16 cellular contexts compared by ENCODE assay signal in the genomic region with DNA sequence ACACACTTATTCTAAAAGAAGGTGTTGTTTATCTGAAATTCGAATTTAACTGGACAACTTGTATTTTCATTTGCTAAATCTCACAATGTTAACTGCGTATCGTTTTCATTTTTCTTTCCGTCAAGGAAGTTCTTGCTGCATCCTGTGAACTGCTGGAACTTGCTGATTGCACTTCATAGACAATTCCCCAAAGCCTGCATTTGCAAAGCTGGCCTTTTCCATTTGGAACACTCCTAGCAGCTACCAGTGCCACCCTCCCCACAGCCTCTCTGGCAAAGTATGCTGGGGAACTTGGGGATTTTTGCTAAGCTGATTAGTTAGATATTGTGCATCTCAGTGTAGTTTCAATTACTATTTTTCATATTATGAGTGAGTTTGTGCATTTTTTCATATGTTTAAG. TPM values are rescaled to one million over a fixed set of nuclear protein-coding genes. Genes with fewer than 3 reads are reported as not detected.
A peak's percentile ranks its signal among the peaks of the same experiment; 100 is the strongest.
DNase-seq lines count a peak whose midpoint lies in the region; ATAC-seq, FAIRE-seq and TF ChIP-seq lines count a peak whose summit lies in the region.
"Had no signal": no experiment of that assay in that cellular context is flagged by ENCODE, and none has a peak within 500 bp of the region (broad histone marks: within the 10 kb centered on the region; RNA-seq: fewer than 3 reads in every experiment).

No MANE protein-coding gene starts in this region.

- peaks cover 21% of the 10 kb centered on the region for H3K9me3 Mint-ChIP-seq in stimulated activated memory B cell treated with anti-CD40 and anti-IgM and Interleukin-4, amounts not matched to agents 10 μg/mL and 1 μg/mL and 100 μg/mL, for 72 hours

- H3K9ac ChIP-seq in HepG2 (ENCODE audit: insufficient read depth, low read depth, low read length) (no peak overlapping the region), mucosa of rectum (ENCODE audit: low read depth in 1 of 2, low read length in 2 of 2) (peak overlapping the region in 1 of 2 donors; percentile 2)

- 55% methylated on average over 4 of the region's 4 CpGs for WGBS in right lobe of liver (ENCODE audit: insufficient coverage, low coverage, low lambda C conversion rate, missing lambda C conversion rate)
- whole genome bisulfite sequencing in HepG2 (ENCODE audit: low lambda C conversion rate): 68% methylated on average over 4 of the region's 4 CpGs
- WGBS in right cardiac atrium: 55% methylated on average over 4 of the region's 4 CpGs

- H3K27ac ChIP-seq in right lobe of liver (no peak overlapping the region), HepG2 (ENCODE audit: extremely low read length, insufficient read depth, low read length) (no peak overlapping the region), right cardiac atrium (ENCODE audit: low read length) (no peak overlapping the region), mucosa of rectum (ENCODE audit: low read depth in 2 of 2, low read length in 2 of 2) (peak overlapping the region; percentile 1 to 69), upper lobe of right lung (peak overlapping the region; percentile 28), uterus (no peak overlapping the region)
- H3K27ac ChIP-seq: RWPE1, SJCRH30 had no signal

- H4K20me1 ChIP-seq in HepG2 (ENCODE audit: insufficient read depth, low read length): no peaks in the 10 kb centered on the region

- no peak overlapping the region for H3K4me3 Mint-ChIP-seq in stimulated activated memory B cell treated with anti-CD40 and anti-IgM and Interleukin-4, amounts not matched to agents 10 μg/mL and 1 μg/mL and 100 μg/mL, for 72 hours

- TF ChIP-seq RAD21 in HepG2 (CRISPR knock-in tag; IDR thresholded peaks at IDR 0.05): no peak

- FAIRE-seq in HepG2 (lab: Jason Lieb, UNC): no peak

- no peaks in the 10 kb centered on the region for H3K36me3 ChIP-seq in right lobe of liver
- H3K36me3 ChIP-seq in HepG2 (replicated peaks in 1 of 2; ENCODE audit: control insufficient read depth in 1 of 2, insufficient read depth in 2 of 2, low read length in 2 of 2): no peaks in the 10 kb centered on the region
- H3K36me3 ChIP-seq in mucosa of rectum (ENCODE audit: control insufficient read depth in 2 of 2, insufficient read depth in 2 of 2, low read length in 2 of 2): no peaks in the 10 kb centered on the region
- no peaks in the 10 kb centered on the region for H3K36me3 ChIP-seq in upper lobe of right lung
- H3K36me3 ChIP-seq in uterus: no peaks in the 10 kb centered on the region
- H3K36me3 ChIP-seq: SJCRH30 had no signal

- H3K27me3 ChIP-seq in right lobe of liver: no peaks in the 10 kb centered on the region
- no peaks in the 10 kb centered on the region for H3K27me3 ChIP-seq in HepG2 (ENCODE audit: control insufficient read depth in 1 of 2, insufficient read depth in 2 of 2, low read length in 2 of 2)
- H3K27me3 ChIP-seq in right cardiac atrium (ENCODE audit: control insufficient read depth, insufficient read depth): no peaks in the 10 kb centered on the region
- H3K27me3 ChIP-seq in mucosa of rectum (ENCODE audit: control insufficient read depth in 2 of 2, insufficient read depth in 2 of 2, low read length in 2 of 2): no peaks in the 10 kb centered on the region
- H3K27me3 ChIP-seq in upper lobe of right lung: no peaks in the 10 kb centered on the region
- H3K27me3 ChIP-seq in uterus: no peaks in the 10 kb centered on the region
- H3K27me3 ChIP-seq: SJCRH30 had no signal

- H3K79me2 ChIP-seq in HepG2 (ENCODE audit: insufficient read depth, low read length): no peaks in the 10 kb centered on the region

- H3K4me2 ChIP-seq in HepG2 (ENCODE audit: low read depth, low read length): no peak overlapping the region

- POLR2A ChIA-PET in HepG2 (lab: Yijun Ruan, JAX): interaction anchor here (1.4 kb wide), 1 partner anchor 20 kb away, joined by 3 read pairs; a partner anchor contains a TSS

- H3K4me3 ChIP-seq in right lobe of liver (no peak overlapping the region), HepG2 (replicated peaks in 1 of 3; ENCODE audit: insufficient read depth in 1 of 3, low read depth in 2 of 3, low read length in 3 of 3) (no peak overlapping the region), right cardiac atrium (ENCODE audit: low read length) (no peak overlapping the region), mucosa of rectum (ENCODE audit: low read length in 2 of 2) (peak overlapping the region in 1 of 2 donors; percentile 22), upper lobe of right lung (no peak overlapping the region), uterus (no peak overlapping the region)
- H3K4me3 ChIP-seq: SJCRH30 had no signal

- no peak for DNase-seq in right lobe of liver
- no peak for DNase-seq in HepG2 (ENCODE audit: low spot score)
- no peak for DNase-seq in right cardiac atrium
- DNase-seq in upper lobe of right lung: no peak
- no peak for DNase-seq in DMS114 treated with DMSO at 0.1 percent for 48 hours (lab: John Stamatoyannopoulos, UW; ENCODE audit: unreplicated experiment)
- no peak for DNase-seq in uterus
- DNase-seq: DMS79 treated with DMSO at 0.1 percent for 48 hours, Karpas-422, MV-4-11, NCI-H187, NCI-H446 treated with DMSO at 0.1 percent for 48 hours, SJCRH30 had no signal

- CTCF ChIA-PET in HepG2 (lab: Yijun Ruan, JAX; ENCODE audit: low intra/inter-chr PET ratio, low total read pairs): no interaction called here

- H3K27ac Mint-ChIP-seq in stimulated activated memory B cell treated with anti-CD40 and anti-IgM and Interleukin-4, amounts not matched to agents 10 μg/mL and 1 μg/mL and 100 μg/mL, for 72 hours: no peak overlapping the region
- H3K27ac Mint-ChIP-seq: CD4-positive, CD25-positive, alpha-beta regulatory T cell had no signal

- peak; percentile 28 to 62 (median 47) for ATAC-seq in right lobe of liver
- ATAC-seq in HepG2: no peak
- ATAC-seq in right cardiac atrium: peak; percentile 65 to 88
- no peak for ATAC-seq in upper lobe of right lung
- no peak for ATAC-seq in stimulated activated memory B cell treated with anti-CD40 and anti-IgM and Interleukin-4, amounts not matched to agents 10 μg/mL and 1 μg/mL and 100 μg/mL, for 72 hours

- TF ChIP-seq EP300 in HepG2 (IDR thresholded peaks at IDR 0.05; ENCODE audit: low read depth in 2 of 2, low read length in 2 of 2) (no peak), HepG2 (CRISPR knock-in tag; IDR thresholded peaks at IDR 0.05; ENCODE audit: borderline replicate concordance) (no peak)

- no peaks in the 10 kb centered on the region for H3K4me1 Mint-ChIP-seq in stimulated activated memory B cell treated with anti-CD40 and anti-IgM and Interleukin-4, amounts not matched to agents 10 μg/mL and 1 μg/mL and 100 μg/mL, for 72 hours

- TF ChIP-seq POLR2A in right lobe of liver (IDR thresholded peaks at IDR 0.05) (no peak), HepG2 (IDR thresholded peaks at IDR 0.05; ENCODE audit: insufficient read depth in 1 of 2, low read depth in 2 of 2, low read length in 2 of 2) (no peak), uterus (IDR thresholded peaks at IDR 0.05) (no peak)

- H2AFZ ChIP-seq in HepG2 (ENCODE audit: low read length): no peak overlapping the region

- H3K4me1 ChIP-seq in right lobe of liver (no peaks in the 10 kb centered on the region), HepG2 (ENCODE audit: insufficient read depth, low read length) (peaks cover 49% of the 10 kb centered on the region), right cardiac atrium (ENCODE audit: control insufficient read depth, insufficient read depth, low read length) (no peaks in the 10 kb centered on the region), mucosa of rectum (ENCODE audit: control insufficient read depth in 2 of 2, insufficient read depth in 2 of 2, low read length in 2 of 2) (peaks cover 0 to 16% of the 10 kb centered on the region in 2 donors), upper lobe of right lung (no peaks in the 10 kb centered on the region), uterus (no peaks in the 10 kb centered on the region)
- H3K4me1 ChIP-seq: SJCRH30 had no signal

- peaks cover 28% of the 10 kb centered on the region for H3K27me3 Mint-ChIP-seq in stimulated activated memory B cell treated with anti-CD40 and anti-IgM and Interleukin-4, amounts not matched to agents 10 μg/mL and 1 μg/mL and 100 μg/mL, for 72 hours

- H3K36me3 Mint-ChIP-seq in stimulated activated memory B cell treated with anti-CD40 and anti-IgM and Interleukin-4, amounts not matched to agents 10 μg/mL and 1 μg/mL and 100 μg/mL, for 72 hours: no peaks in the 10 kb centered on the region
- H3K36me3 Mint-ChIP-seq: CD4-positive, CD25-positive, alpha-beta regulatory T cell had no signal

- intact Hi-C loops in right lobe of liver (cut with DNase I): no loop called here
- intact Hi-C loops in HepG2 (cut with micrococcal nuclease; ENCODE audit: unreplicated experiment): no loop called here
- intact Hi-C loops in right cardiac atrium (cut with DNase I): no loop called here
- intact Hi-C loops in upper lobe of right lung (cut with DNase I): no loop called here
- intact Hi-C loops in uterus (cut with DNase I; ENCODE audit: low total_unique reads): no loop called here

- no TSS peak for BruUV-seq in HepG2 (replicated peaks; lab: Mats Ljungman, UMichigan)

- in situ Hi-C loops in HepG2 (cut with HindIII; ENCODE audit: extremely low pct_ligation_motif_present, low pct_unique_long_range_greater_than_20kb): no loop called here

- TF ChIP-seq CTCF in right lobe of liver (IDR thresholded peaks at IDR 0.05): no peak
- TF ChIP-seq CTCF in HepG2 (CRISPR knock-in tag; IDR thresholded peaks at IDR 0.05): no peak
- no peak for TF ChIP-seq CTCF in upper lobe of right lung (IDR thresholded peaks at IDR 0.05)
- TF ChIP-seq CTCF in uterus (IDR thresholded peaks at IDR 0.05): no peak

- H3K9me3 ChIP-seq in right lobe of liver: no peaks in the 10 kb centered on the region
- peaks cover 34% of the 10 kb centered on the region for H3K9me3 ChIP-seq in HepG2 (ENCODE audit: low read length)
- H3K9me3 ChIP-seq in right cardiac atrium (ENCODE audit: control insufficient read depth, low read length): no peaks in the 10 kb centered on the region
- peaks cover 0 to 3% of the 10 kb centered on the region in 2 donors for H3K9me3 ChIP-seq in mucosa of rectum (ENCODE audit: control insufficient read depth in 2 of 2, low read length in 2 of 2)
- no peaks in the 10 kb centered on the region for H3K9me3 ChIP-seq in upper lobe of right lung
- no peaks in the 10 kb centered on the region for H3K9me3 ChIP-seq in uterus
- H3K9me3 ChIP-seq: SJCRH30 had no signal

RNA-seq across cellular contexts. Expression of a gene that starts 20.4 kb away (rescaled TPM):
- total RNA-seq in right lobe of liver (10 to 100 TPM; 19.9 to 35.6 (median 32.0) TPM), HepG2 (2016; rRNA removed; fragmentation: Illumina TruSeq; extraction: Trizol) (27.2 and 47.1 TPM in 2 replicates), right cardiac atrium (10 to 100 TPM; 44.2 to 63.0 (median 47.3) TPM), upper lobe of right lung (122 TPM), uterus (100 to 1,000 TPM in 3 of 4 donors, 10 to 100 TPM in 1; 91.5 to 162 (median 135) TPM)
- total RNA-seq in HepG2 (2016; cell fraction: cytosol; rRNA removed; fragmentation: Illumina TruSeq; extraction: Trizol; ENCODE audit: low read depth): 11.8 and 17.4 TPM in 2 replicates
- 25.5 and 51.3 TPM in 2 replicates for total RNA-seq in HepG2 (2016; cell fraction: insoluble cytoplasmic fraction; rRNA removed; fragmentation: Illumina TruSeq; extraction: Trizol)
- total RNA-seq in HepG2 (2016; cell fraction: membrane; rRNA removed; fragmentation: Illumina TruSeq; extraction: Trizol): 9.4 and 9.9 TPM in 2 replicates
- 100 and 117 TPM in 2 replicates for total RNA-seq in HepG2 (2016; cell fraction: nucleus; rRNA removed; fragmentation: Illumina TruSeq; extraction: Trizol)
- polyA plus RNA-seq in HepG2 (2011; rRNA removed) (70.6 and 81.6 TPM in 2 replicates), right cardiac atrium (49.9 TPM)
- 10.8 and 12.2 TPM in 2 replicates for polyA plus RNA-seq in HepG2 (2011; cell fraction: cytosol; rRNA removed)
- polyA plus RNA-seq in HepG2 (2011; cell fraction: nucleus; rRNA removed): 336 and 397 TPM in 2 replicates
- polyA plus RNA-seq in HepG2 (2012): 62.3 and 76.1 TPM in 2 replicates
- polyA plus RNA-seq in HepG2 (2016; cell fraction: cytosol; fragmentation: Illumina TruSeq; extraction: Trizol; ENCODE audit: low read depth): 1.0 and 1.9 TPM in 2 replicates
- polyA plus RNA-seq in HepG2 (2016; cell fraction: insoluble cytoplasmic fraction; fragmentation: Illumina TruSeq; extraction: Trizol; ENCODE audit: low read depth): 50.3 and 50.9 TPM in 2 replicates
- 3.7 and 3.8 TPM in 2 replicates for polyA plus RNA-seq in HepG2 (2016; cell fraction: membrane; fragmentation: Illumina TruSeq; extraction: Trizol; ENCODE audit: low read depth)
- polyA plus RNA-seq in HepG2 (2016; cell fraction: nucleus; fragmentation: Illumina TruSeq; extraction: Trizol; ENCODE audit: insufficient read depth, low read depth): 268 and 280 TPM in 2 replicates
- 8.6 and 10.0 TPM in 2 replicates for polyA minus RNA-seq in HepG2 (2011; rRNA and poly(A)+ RNA removed; ENCODE audit: low replicate concordance)
- 4.7 and 5.7 TPM in 2 replicates for polyA minus RNA-seq in HepG2 (2011; cell fraction: cytosol; rRNA and poly(A)+ RNA removed)
- polyA minus RNA-seq in HepG2 (2011; cell fraction: nucleus; rRNA and poly(A)+ RNA removed): 125 and 143 TPM in 2 replicates

RNA-seq across cellular contexts. Expression of a gene that starts 52.9 kb away (rescaled TPM):
- total RNA-seq in right lobe of liver: 1 to 10 TPM; 2.3 to 9.8 (median 3.9) TPM
- 0.07 and 0.20 TPM in 2 replicates for total RNA-seq in HepG2 (2016; rRNA removed; fragmentation: Illumina TruSeq; extraction: Trizol)
- not detected in 2 replicates for total RNA-seq in HepG2 (2016; cell fraction: cytosol; rRNA removed; fragmentation: Illumina TruSeq; extraction: Trizol; ENCODE audit: low read depth)
- total RNA-seq in HepG2 (2016; cell fraction: insoluble cytoplasmic fraction; rRNA removed; fragmentation: Illumina TruSeq; extraction: Trizol): 0.09 and 0.13 TPM in 2 replicates
- total RNA-seq in HepG2 (2016; cell fraction: membrane; rRNA removed; fragmentation: Illumina TruSeq; extraction: Trizol): 0.06 and 0.14 TPM in 2 replicates
- 0.06 TPM in 1 of 2 replicates, not detected in the other for total RNA-seq in HepG2 (2016; cell fraction: nucleus; rRNA removed; fragmentation: Illumina TruSeq; extraction: Trizol)
- 0.05 and 0.11 TPM in 2 replicates for polyA plus RNA-seq in HepG2 (2011; rRNA removed)
- polyA plus RNA-seq in HepG2 (2011; cell fraction: cytosol; rRNA removed): 0.08 and 0.11 TPM in 2 replicates
- polyA plus RNA-seq in HepG2 (2011; cell fraction: nucleus; rRNA removed): 0.05 TPM in 2 replicates
- 0.05 and 0.16 TPM in 2 replicates for polyA plus RNA-seq in HepG2 (2012)
- 0.02 TPM in 1 of 2 replicates, not detected in the other for polyA plus RNA-seq in HepG2 (2016; cell fraction: cytosol; fragmentation: Illumina TruSeq; extraction: Trizol; ENCODE audit: low read depth)
- 0.08 and 0.23 TPM in 2 replicates for polyA plus RNA-seq in HepG2 (2016; cell fraction: insoluble cytoplasmic fraction; fragmentation: Illumina TruSeq; extraction: Trizol; ENCODE audit: low read depth)
- polyA plus RNA-seq in HepG2 (2016; cell fraction: membrane; fragmentation: Illumina TruSeq; extraction: Trizol; ENCODE audit: low read depth): 0.05 TPM in 1 of 2 replicates, not detected in the other
- polyA plus RNA-seq in HepG2 (2016; cell fraction: nucleus; fragmentation: Illumina TruSeq; extraction: Trizol; ENCODE audit: insufficient read depth, low read depth): 0.19 and 0.23 TPM in 2 replicates
- 0.08 and 0.63 TPM in 2 replicates for polyA minus RNA-seq in HepG2 (2011; rRNA and poly(A)+ RNA removed; ENCODE audit: low replicate concordance)
- polyA minus RNA-seq in HepG2 (2011; cell fraction: cytosol; rRNA and poly(A)+ RNA removed): 0.18 TPM in 1 of 2 replicates, not detected in the other
- 0.13 TPM in 1 of 2 replicates, not detected in the other for polyA minus RNA-seq in HepG2 (2011; cell fraction: nucleus; rRNA and poly(A)+ RNA removed)
- total RNA-seq in right cardiac atrium: 10 to 100 TPM in 3 of 4 donors, 1 to 10 TPM in 1; 9.6 to 19.4 (median 14.6) TPM
- 10.7 TPM for polyA plus RNA-seq in right cardiac atrium
- 55.1 TPM for total RNA-seq in upper lobe of right lung
- 10 to 100 TPM in 3 of 4 donors, 1 to 10 TPM in 1; 8.8 to 65.3 (median 22.7) TPM for total RNA-seq in uterus

Comparison
In these comparisons a context has a peak if more than half of its experiments do, and no peak if none do; other contexts are left out.
1. ATAC-seq: peak in right lobe of liver (4 of 4) and right cardiac atrium (2 of 2); none in HepG2 (single experiment), upper lobe of right lung (single experiment) and stimulated activated memory B cell treated with anti-CD40 and anti-IgM and Interleukin-4, amounts not matched to agents 10 μg/mL and 1 μg/mL and 100 μg/mL, for 72 hours (single experiment).
2. H3K27ac ChIP-seq: peak in mucosa of rectum (2 of 2) and upper lobe of right lung (single experiment); none in right lobe of liver (0 of 3), HepG2 (single experiment), right cardiac atrium (single experiment) and uterus (0 of 2).